In genomic region chr11:123137496-123138270, GRCh38 we compare ENCODE assay signal across 9 cellular contexts. TPM values are rescaled to one million over a fixed set of nuclear protein-coding genes. Genes with fewer than 3 reads are reported as not detected.
DNase-seq lines count a peak whose midpoint lies in the region; ATAC-seq and TF ChIP-seq lines count a peak whose summit lies in the region.
"Had no signal": no experiment of that assay in that cellular context is flagged by ENCODE, and none has a peak within 500 bp of the region (broad histone marks: within the 10 kb centered on the region; RNA-seq: fewer than 3 reads in every experiment).

No MANE protein-coding gene starts in this region.

- H3K36me3 ChIP-seq in breast epithelium (no peaks in the 10 kb centered on the region), mammary epithelial cell (ENCODE audit: insufficient read depth, low read length) (peaks cover 3% of the 10 kb centered on the region), ectodermal cell (ENCODE audit: control insufficient read depth, insufficient read depth, low read length) (no peaks in the 10 kb centered on the region), aorta (ENCODE audit: control insufficient read depth in 1 of 2, insufficient read depth in 2 of 2, low read length in 1 of 2) (no peaks in the 10 kb centered on the region)

- H3K4me2 ChIP-seq in mammary epithelial cell (ENCODE audit: insufficient read depth, low read depth, low read length): no peak overlapping the region

- TF ChIP-seq POLR2A in breast epithelium (IDR thresholded peaks at IDR 0.05): no peak

- no peaks in the 10 kb centered on the region for H3K4me1 ChIP-seq in breast epithelium
- H3K4me1 ChIP-seq in mammary epithelial cell (ENCODE audit: insufficient read depth, low read length): no peaks in the 10 kb centered on the region
- H3K4me1 ChIP-seq in ectodermal cell (ENCODE audit: control insufficient read depth, insufficient read depth, low read length): peaks cover 5% of the 10 kb centered on the region
- peaks cover 0 to 5% of the 10 kb centered on the region in 2 donors for H3K4me1 ChIP-seq in aorta (ENCODE audit: control insufficient read depth in 1 of 2, insufficient read depth in 2 of 2, low read length in 2 of 2)

- H3K27ac ChIP-seq in breast epithelium (peak overlapping the region in 1 of 2 donors; percentile 80), mammary epithelial cell (ENCODE audit: insufficient read depth, low read depth, low read length) (no peak overlapping the region), ectodermal cell (ENCODE audit: insufficient read depth, low read depth, low read length, poor library complexity, severe bottlenecking) (peak overlapping the region; percentile 83), aorta (ENCODE audit: low read depth in 1 of 2, low read length in 2 of 2) (peak overlapping the region; percentile 7 to 99)

- dilution Hi-C loops in mammary epithelial cell (cut with HindIII; ENCODE audit: low sequenced_read_pairs): no loop called here

- no TSS peak for BruUV-seq in mammary epithelial cell (replicated peaks; lab: Mats Ljungman, UMichigan)

- H3K9me3 ChIP-seq in breast epithelium (no peaks in the 10 kb centered on the region), mammary epithelial cell (replicated peaks; ENCODE audit: insufficient read depth, low read length) (no peaks in the 10 kb centered on the region), ectodermal cell (ENCODE audit: control insufficient read depth, low read length) (no peaks in the 10 kb centered on the region), aorta (ENCODE audit: control insufficient read depth, low read length) (no peaks in the 10 kb centered on the region)

- no peaks in the 10 kb centered on the region for H4K20me1 ChIP-seq in mammary epithelial cell (ENCODE audit: insufficient read depth, low read length)

- peak overlapping the region; percentile 1 to 48 (median 10) for H3K4me3 ChIP-seq in breast epithelium
- H3K4me3 ChIP-seq in mammary epithelial cell (replicated peaks in 1 of 3; ENCODE audit: insufficient read depth in 1 of 3, low read depth in 2 of 3, low read length in 3 of 3): no peak overlapping the region
- H3K4me3 ChIP-seq in ectodermal cell (ENCODE audit: insufficient read depth, low read depth, low read length): no peak overlapping the region
- H3K4me3 ChIP-seq in aorta (ENCODE audit: low read length in 2 of 2): no peak overlapping the region

- in situ Hi-C loops in mammary epithelial cell (cut with MboI; ENCODE audit: low sequenced_read_pairs in 2 of 2): no loop called here

- intact Hi-C loops in breast epithelium (cut with DNase I; ENCODE audit: low total_unique reads): no loop called here
- intact Hi-C loops in mammary epithelial cell (cut with micrococcal nuclease): no loop called here
- intact Hi-C loops in aorta (cut with DNase I): loop anchor here in 1 of 2 donors (1.0 kb wide), 1 partner anchor 22 kb away; no protein-coding TSS in a partner anchor

- TF ChIP-seq CTCF in breast epithelium (IDR thresholded peaks at IDR 0.05): no peak
- no peak for TF ChIP-seq CTCF in mammary epithelial cell (conservative IDR thresholded peaks at IDR 0.05 in 1 of 2, IDR thresholded peaks at IDR 0.05 in 1 of 2; ENCODE audit: extremely low read depth in 1 of 2, insufficient read depth in 1 of 2, low read depth in 1 of 2, low read length in 2 of 2)

- no peak overlapping the region for H3K9ac ChIP-seq in mammary epithelial cell (ENCODE audit: insufficient read depth, low read length)

- peak in 1 of 2 donors; percentile 55 for DNase-seq in breast epithelium (ENCODE audit: low spot score in 2 of 2)
- no peak for DNase-seq in mammary epithelial cell
- peak; percentile 91 for DNase-seq in mesenteric fat pad (ENCODE audit: low spot score)
- DNase-seq in aorta: peak; percentile 89 to 92
- no peak for DNase-seq in glomerular visceral epithelial cell (ENCODE audit: extremely low spot score)

- no peak overlapping the region for H2AFZ ChIP-seq in mammary epithelial cell (ENCODE audit: low read depth, low read length)

- peak; percentile 84 for ATAC-seq in aorta (ENCODE audit: low FRiP score)
- no peak for ATAC-seq in GM19035 (IDR thresholded peaks at IDR 0.05; ENCODE audit: unreplicated experiment)
- no peak for ATAC-seq in HG03097 (IDR thresholded peaks at IDR 0.05; ENCODE audit: low FRiP score, unreplicated experiment)

- H3K27me3 ChIP-seq in breast epithelium (no peaks in the 10 kb centered on the region), mammary epithelial cell (ENCODE audit: insufficient read depth, low read length) (no peaks in the 10 kb centered on the region), ectodermal cell (ENCODE audit: control insufficient read depth, insufficient read depth, low read length, poor library complexity, severe bottlenecking) (no peaks in the 10 kb centered on the region), aorta (ENCODE audit: control insufficient read depth in 1 of 2, insufficient read depth in 2 of 2, low read length in 1 of 2) (no peaks in the 10 kb centered on the region)

- CTCF ChIA-PET in mammary epithelial cell (lab: Charles Lee; ENCODE audit: low non-redundant PET): no interaction called here

- H3K79me2 ChIP-seq in mammary epithelial cell (ENCODE audit: insufficient read depth, low read length): peaks cover 8% of the 10 kb centered on the region

- WGBS in mammary epithelial cell (ENCODE audit: low coverage, missing lambda C conversion rate): 94% methylated on average over 18 of the region's 23 CpGs
- WGBS in ectodermal cell, 2 experiments: 53 to 56% methylated on average over 22 to 23 of the region's 23 CpGs
- WGBS in aorta, 2 donors: 3 to 7% methylated on average over 23 of the region's 23 CpGs

RNA-seq across cellular contexts. Expression of gene CLMP, which starts 57.4 kb away (rescaled TPM):
- total RNA-seq in breast epithelium (100 to 1,000 TPM in 1 of 3 donors, 10 to 100 TPM in 2; 70.8 to 241 (median 82.9) TPM), mammary epithelial cell (100 to 1,000 TPM; 110 to 175 TPM), mesenteric fat pad (199 TPM), aorta (100 to 1,000 TPM in 1 of 2 donors, 10 to 100 TPM in 1; 70.9 to 107 TPM)
- polyA plus RNA-seq in mammary epithelial cell (95.5 TPM), aorta (10 to 100 TPM in 1 of 2 donors, 1 to 10 TPM in 1; 8.2 to 23.8 TPM)
- polyA minus RNA-seq in mammary epithelial cell: 121 TPM
- 11.8 TPM for polyA plus RNA-seq in ectodermal cell (2013, experiment 1 of 4)
- 9.9 TPM for polyA plus RNA-seq in ectodermal cell (2013, experiment 2 of 4)
- polyA plus RNA-seq in ectodermal cell (2013, experiment 3 of 4): 8.1 TPM
- 10.6 TPM for polyA plus RNA-seq in ectodermal cell (2013, experiment 4 of 4)
- total RNA-seq: natural killer cell treated with Interleukin-12 subunit alpha and Interleukin-12 subunit beta and Interleukin-15 and Interleukin-18, amount 100 ng/mL, for 72 hours had no signal

Comparison
In these comparisons a context has a peak if more than half of its experiments do, and no peak if none do; other contexts are left out.
1. H3K4me3 ChIP-seq: peak in breast epithelium (3 of 3); none in mammary epithelial cell (0 of 3), ectodermal cell (single experiment) and aorta (0 of 2).
2. DNase-seq: peak in mesenteric fat pad (single experiment) and aorta (2 of 2); none in mammary epithelial cell (single experiment) and glomerular visceral epithelial cell (single experiment).